In the genomic region with DNA sequence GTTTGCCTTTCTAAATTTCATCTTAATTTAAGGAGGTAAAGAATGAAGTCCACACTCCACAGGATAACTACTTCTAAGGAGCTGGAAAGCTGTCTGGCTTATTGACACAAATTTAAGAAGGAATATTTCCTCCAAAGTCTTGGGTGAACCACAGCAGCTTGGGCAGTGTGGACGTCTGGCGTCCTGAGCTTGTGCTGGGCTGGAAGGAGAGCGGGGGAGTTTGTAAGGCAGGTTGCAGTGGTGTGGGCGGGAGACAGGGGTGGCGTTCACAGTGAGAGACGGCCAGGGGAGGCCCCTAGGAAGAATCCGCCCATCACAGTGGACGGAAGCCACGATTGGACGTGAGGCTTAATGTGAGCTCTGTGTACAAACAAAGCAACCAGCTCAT, we compare ENCODE assay signal across 10 cellular contexts. TPM values are rescaled to one million over a fixed set of nuclear protein-coding genes. Genes with fewer than 3 reads are reported as not detected.
DNase-seq lines count a peak whose midpoint lies in the region; ATAC-seq and TF ChIP-seq lines count a peak whose summit lies in the region.
"Had no signal": no experiment of that assay in that cellular context is flagged by ENCODE, and none has a peak within 500 bp of the region (broad histone marks: within the 10 kb centered on the region; RNA-seq: fewer than 3 reads in every experiment).

No MANE protein-coding gene starts in this region.

- H3K4me3 ChIP-seq in ACC112 (ENCODE audit: low read depth, low read length) (peak overlapping the region; percentile 41), endodermal cell (ENCODE audit: low read length) (no peak overlapping the region), prostate gland (no peak overlapping the region)

- TF ChIP-seq POLR2A in prostate gland (IDR thresholded peaks at IDR 0.05): no peak

- WGBS in endodermal cell (ENCODE audit: insufficient coverage in 1 of 2, insufficient read length in 1 of 2), 2 experiments: 75% methylated on average over 10 of the region's 10 CpGs; no CpG with 5 or more reads in 1 of the 2 experiments
- WGBS in prostate gland: 17% methylated on average over 10 of the region's 10 CpGs

- H3K27me3 ChIP-seq in ACC112 (ENCODE audit: insufficient read depth, low read length) (no peaks in the 10 kb centered on the region), endodermal cell (ENCODE audit: control insufficient read depth, insufficient read depth, low read length, poor library complexity, severe bottlenecking) (no peaks in the 10 kb centered on the region), prostate gland (replicated peaks; ENCODE audit: insufficient read depth) (no peaks in the 10 kb centered on the region)

- no peaks in the 10 kb centered on the region for H3K9me3 ChIP-seq in endodermal cell (ENCODE audit: control insufficient read depth, low read length)
- no peaks in the 10 kb centered on the region for H3K9me3 ChIP-seq in prostate gland

- peaks cover 19% of the 10 kb centered on the region for H3K4me1 ChIP-seq in ACC112 (ENCODE audit: control insufficient read depth, insufficient read depth, low read length, unreplicated experiment)
- H3K4me1 ChIP-seq in endodermal cell (ENCODE audit: control insufficient read depth, insufficient read depth, low read length): no peaks in the 10 kb centered on the region
- no peaks in the 10 kb centered on the region for H3K4me1 ChIP-seq in prostate gland (replicated peaks)

- H2AFZ ChIP-seq in ACC112 (ENCODE audit: low read length, unreplicated experiment): no peak overlapping the region

- DNase-seq in NCI-H774 (lab: John Stamatoyannopoulos, UW): peak; percentile 59
- DNase-seq in endodermal cell: peak; percentile 82
- DNase-seq in mucosa of gallbladder (ENCODE audit: low spot score): peak; percentile 50
- DNase-seq in HFFc6: no peak
- DNase-seq in prostate gland (ENCODE audit: low spot score): no peak
- no peak for DNase-seq in stimulated activated naive CD4-positive, alpha-beta T cell treated with Interleukin-2 at 50 U/mL for 16 hours (lab: John Stamatoyannopoulos, UW)
- DNase-seq: NCI-H748 treated with DMSO at 0.1 percent for 48 hours had no signal

- H3K27me3 Mint-ChIP-seq in endodermal cell (ENCODE audit: insufficient read depth): no peaks in the 10 kb centered on the region
- peaks cover 2% of the 10 kb centered on the region for H3K27me3 Mint-ChIP-seq in HFFc6 (ENCODE audit: insufficient read depth)
- H3K27me3 Mint-ChIP-seq: B cell had no signal

- no peak for TF ChIP-seq CTCF in endodermal cell (conservative IDR thresholded peaks at IDR 0.05)
- no peak for TF ChIP-seq CTCF in HFFc6 (IDR thresholded peaks at IDR 0.05)
- TF ChIP-seq CTCF in prostate gland (IDR thresholded peaks at IDR 0.05): no peak

- H3K79me2 ChIP-seq in ACC112 (ENCODE audit: control insufficient read depth, insufficient read depth, low read length, unreplicated experiment): no peaks in the 10 kb centered on the region

- H3K36me3 ChIP-seq in ACC112 (ENCODE audit: insufficient read depth, low read length) (peaks cover 9% of the 10 kb centered on the region; the same call in 1 of the 2 replicates), endodermal cell (ENCODE audit: control insufficient read depth, insufficient read depth, low read length) (peaks cover 16% of the 10 kb centered on the region), prostate gland (peaks cover 6 to 9% of the 10 kb centered on the region in 2 donors)

- H3K9me3 Mint-ChIP-seq in endodermal cell (no peaks in the 10 kb centered on the region), HFFc6 (no peaks in the 10 kb centered on the region)

- H3K27ac ChIP-seq in ACC112 (ENCODE audit: low read depth, low read length) (peak overlapping the region; percentile 98), endodermal cell (ENCODE audit: low read depth, low read length) (no peak overlapping the region), prostate gland (no peak overlapping the region)

- intact Hi-C loops in prostate gland (cut with DNase I): no loop called here

- peaks cover 34% of the 10 kb centered on the region for H3K36me3 Mint-ChIP-seq in endodermal cell (ENCODE audit: low read depth)
- peaks cover 12% of the 10 kb centered on the region for H3K36me3 Mint-ChIP-seq in HFFc6 (ENCODE audit: low read depth)

- H3K9ac ChIP-seq in endodermal cell (ENCODE audit: extremely low read depth, low read length, poor library complexity, severe bottlenecking): no peak overlapping the region

- no peak overlapping the region for H3K4me3 Mint-ChIP-seq in endodermal cell
- no peak overlapping the region; the same call in 1 of the 2 replicates for H3K4me3 Mint-ChIP-seq in HFFc6
- H3K4me3 Mint-ChIP-seq: B cell had no signal

- H3K4me1 Mint-ChIP-seq in endodermal cell (peaks cover 3% of the 10 kb centered on the region), HFFc6 (ENCODE audit: low read depth) (peaks cover 11% of the 10 kb centered on the region; the same call in 1 of the 2 replicates)
- H3K4me1 Mint-ChIP-seq: B cell had no signal

- H3K27ac Mint-ChIP-seq in endodermal cell (peak overlapping the region; percentile 20), HFFc6 (no peak overlapping the region; the same call in 1 of the 2 replicates)
- H3K27ac Mint-ChIP-seq: B cell had no signal

- no peak for ATAC-seq in GM21786 (IDR thresholded peaks at IDR 0.05; ENCODE audit: unreplicated experiment)

RNA-seq across cellular contexts. Expression of gene ADI1, which starts 25.7 kb away (rescaled TPM):
- total RNA-seq in endodermal cell (10 to 100 TPM; 27.1 to 40.1 TPM), mucosa of gallbladder (223 TPM), prostate gland (100 to 1,000 TPM in 1 of 2 donors, 10 to 100 TPM in 1; 81.7 to 270 TPM)
- 25.3 TPM for polyA plus RNA-seq in endodermal cell (2013, experiment 1 of 2)
- 23.9 TPM for polyA plus RNA-seq in endodermal cell (2013, experiment 2 of 2)
- 10 to 100 TPM; 66.6 to 94.2 (median 75.5) TPM for total RNA-seq in HFFc6 (2021; fragmentation: NEBNext Ultra II Directional; extraction: Animal tissue kit (Norgen Biotek cat#: 25700))

Comparison
In these comparisons a context has a peak if more than half of its experiments do, and no peak if none do; other contexts are left out.
1. DNase-seq: peak in NCI-H774 (single experiment), endodermal cell (single experiment) and mucosa of gallbladder (single experiment); none in HFFc6 (single experiment), prostate gland (single experiment) and stimulated activated naive CD4-positive, alpha-beta T cell treated with Interleukin-2 at 50 U/mL for 16 hours (single experiment).